8 cellular contexts compared by ENCODE assay signal in genomic region chr14:37197421-37198272, GRCh38. TPM values are rescaled to one million over a fixed set of nuclear protein-coding genes. Genes with fewer than 3 reads are reported as not detected.
A peak's percentile ranks its signal among the peaks of the same experiment; 100 is the strongest.
DNase-seq lines count a peak whose midpoint lies in the region; ATAC-seq lines count a peak whose summit lies in the region.

TSS of gene MIPOL1 (plus strand) at chr14:37197937. CDS start at chr14:37247889, 49,952 bp downstream.

- CTCF ChIA-PET in activated naive CD4-positive, alpha-beta T cell treated with anti-CD3 and anti-CD28 coated beads, Interleukin-2, amount 10 ng/mL, durations not matched to agents 7 days and 5 days (lab: Charles Lee), result no interaction called here

- H3K4me1 ChIP-seq in adipocyte (ENCODE audit: control insufficient read depth, insufficient read depth, low read length), result peaks cover 12% of the 10 kb centered on the region
- peaks cover 10% of the 10 kb centered on the region for H3K4me1 ChIP-seq in neuron (ENCODE audit: insufficient read depth, low read length)

- no peaks in the 10 kb centered on the region for H3K36me3 Mint-ChIP-seq in activated naive CD4-positive, alpha-beta T cell treated with anti-CD3 and anti-CD28 coated beads, Interleukin-2, amount 10 ng/mL, durations not matched to agents 7 days and 5 days

- H3K4me1 Mint-ChIP-seq in activated naive CD4-positive, alpha-beta T cell treated with anti-CD3 and anti-CD28 coated beads, Interleukin-2, amount 10 ng/mL, durations not matched to agents 7 days and 5 days, result peaks cover 10% of the 10 kb centered on the region

- peak; percentile 100 for ATAC-seq in Right ventricle myocardium superior (ENCODE audit: poor library complexity)

- H3K27me3 ChIP-seq in adipocyte (replicated peaks; ENCODE audit: control insufficient read depth, insufficient read depth, low read length) (no peaks in the 10 kb centered on the region), neuron (ENCODE audit: insufficient read depth, low read length) (no peaks in the 10 kb centered on the region)

- no peaks in the 10 kb centered on the region for H3K36me3 ChIP-seq in adipocyte (ENCODE audit: control insufficient read depth, insufficient read depth, low read length, severe bottlenecking)
- H3K36me3 ChIP-seq in neuron (ENCODE audit: insufficient read depth, low read length), result no peaks in the 10 kb centered on the region

- peaks cover 20% of the 10 kb centered on the region for H3K27me3 Mint-ChIP-seq in activated naive CD4-positive, alpha-beta T cell treated with anti-CD3 and anti-CD28 coated beads, Interleukin-2, amount 10 ng/mL, durations not matched to agents 7 days and 5 days

- H3K9me3 ChIP-seq in adipocyte (ENCODE audit: control insufficient read depth, low read length), result no peaks in the 10 kb centered on the region
- no peaks in the 10 kb centered on the region for H3K9me3 ChIP-seq in neuron (ENCODE audit: low read length)

- H3K27ac Mint-ChIP-seq in activated naive CD4-positive, alpha-beta T cell treated with anti-CD3 and anti-CD28 coated beads, Interleukin-2, amount 10 ng/mL, durations not matched to agents 7 days and 5 days, result no peak within 1 kb of the TSS

- peak within 1 kb of the TSS; percentile 92 for H3K9ac ChIP-seq in adipocyte (ENCODE audit: low read length)

- H2AFZ ChIP-seq in neuron (ENCODE audit: low read depth, low read length), result peak within 1 kb of the TSS; percentile 65

- H3K4me3 ChIP-seq in adipocyte (ENCODE audit: low read length) (peak within 1 kb of the TSS; percentile 88), neuron (ENCODE audit: low read length) (peak within 1 kb of the TSS; percentile 61)

- H3K4me3 Mint-ChIP-seq in activated naive CD4-positive, alpha-beta T cell treated with anti-CD3 and anti-CD28 coated beads, Interleukin-2, amount 10 ng/mL, durations not matched to agents 7 days and 5 days, result peak within 1 kb of the TSS; percentile 36

- intact Hi-C loops in Right ventricle myocardium superior (cut with DNase I), result no loop called here

- peaks cover 2% of the 10 kb centered on the region for H3K9me3 Mint-ChIP-seq in activated naive CD4-positive, alpha-beta T cell treated with anti-CD3 and anti-CD28 coated beads, Interleukin-2, amount 10 ng/mL, durations not matched to agents 7 days and 5 days

- peak; percentile 22 for DNase-seq in activated naive CD4-positive, alpha-beta T cell treated with anti-CD3 and anti-CD28 coated beads, Interleukin-2, amount 10 ng/mL, durations not matched to agents 7 days and 5 days
- no peak for DNase-seq in activated naive CD4-positive, alpha-beta T cell (lab: John Stamatoyannopoulos, UW)
- DNase-seq in NCI-H510A treated with DMSO at 0.1 percent for 48 hours (lab: John Stamatoyannopoulos, UW) (peak; percentile 90), adipocyte (ENCODE audit: low read depth) (peak; percentile 97), Right ventricle myocardium superior (peak; percentile 91), ureter (ENCODE audit: low spot score) (peak; percentile 81), NK-92 (lab: John Stamatoyannopoulos, UW; ENCODE audit: unreplicated experiment) (no peak)

RNA-seq across cellular contexts. Expression of gene MIPOL1, which starts in this region (rescaled TPM):
- total RNA-seq in Right ventricle myocardium superior, result 8.4 TPM
- 30.8 TPM for total RNA-seq in ureter

Comparison
In these comparisons a context has a peak if more than half of its experiments do, and no peak if none do; other contexts are left out.
1. DNase-seq: peak in activated naive CD4-positive, alpha-beta T cell treated with anti-CD3 and anti-CD28 coated beads, Interleukin-2, amount 10 ng/mL, durations not matched to agents 7 days and 5 days (single experiment), NCI-H510A treated with DMSO at 0.1 percent for 48 hours (single experiment), adipocyte (single experiment), Right ventricle myocardium superior (single experiment) and ureter (single experiment); none in activated naive CD4-positive, alpha-beta T cell (0 of 4) and NK-92 (single experiment).